In the genomic region with DNA sequence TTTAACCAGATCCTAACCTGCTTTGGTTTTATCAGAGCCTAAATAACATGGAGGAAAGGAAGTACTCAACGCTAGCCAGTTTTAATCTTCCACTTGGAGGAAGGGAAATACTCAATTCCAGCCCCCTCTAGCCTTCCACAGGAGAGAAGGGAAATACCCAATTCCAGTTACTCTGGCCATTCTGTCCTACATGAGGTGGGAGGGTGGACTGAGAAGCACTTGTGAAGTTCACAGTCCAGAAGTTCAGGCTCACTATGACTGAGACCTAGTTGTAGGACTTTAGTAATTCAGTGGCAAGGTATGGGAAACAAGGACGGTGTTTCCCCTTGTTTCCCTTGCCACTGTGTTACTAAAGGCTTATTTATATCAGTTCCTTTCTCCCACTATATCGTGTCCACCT, we compare ENCODE assay signal across 1 cellular context.
TF ChIP-seq lines count a peak whose summit lies in the region.

No MANE protein-coding gene starts in this region.

TF ChIP-seq in K562, 482 proteins besides CTCF, POLR2A, EP300 and RAD21 (continued from another document):
- TF ChIP-seq, protein P1, sequence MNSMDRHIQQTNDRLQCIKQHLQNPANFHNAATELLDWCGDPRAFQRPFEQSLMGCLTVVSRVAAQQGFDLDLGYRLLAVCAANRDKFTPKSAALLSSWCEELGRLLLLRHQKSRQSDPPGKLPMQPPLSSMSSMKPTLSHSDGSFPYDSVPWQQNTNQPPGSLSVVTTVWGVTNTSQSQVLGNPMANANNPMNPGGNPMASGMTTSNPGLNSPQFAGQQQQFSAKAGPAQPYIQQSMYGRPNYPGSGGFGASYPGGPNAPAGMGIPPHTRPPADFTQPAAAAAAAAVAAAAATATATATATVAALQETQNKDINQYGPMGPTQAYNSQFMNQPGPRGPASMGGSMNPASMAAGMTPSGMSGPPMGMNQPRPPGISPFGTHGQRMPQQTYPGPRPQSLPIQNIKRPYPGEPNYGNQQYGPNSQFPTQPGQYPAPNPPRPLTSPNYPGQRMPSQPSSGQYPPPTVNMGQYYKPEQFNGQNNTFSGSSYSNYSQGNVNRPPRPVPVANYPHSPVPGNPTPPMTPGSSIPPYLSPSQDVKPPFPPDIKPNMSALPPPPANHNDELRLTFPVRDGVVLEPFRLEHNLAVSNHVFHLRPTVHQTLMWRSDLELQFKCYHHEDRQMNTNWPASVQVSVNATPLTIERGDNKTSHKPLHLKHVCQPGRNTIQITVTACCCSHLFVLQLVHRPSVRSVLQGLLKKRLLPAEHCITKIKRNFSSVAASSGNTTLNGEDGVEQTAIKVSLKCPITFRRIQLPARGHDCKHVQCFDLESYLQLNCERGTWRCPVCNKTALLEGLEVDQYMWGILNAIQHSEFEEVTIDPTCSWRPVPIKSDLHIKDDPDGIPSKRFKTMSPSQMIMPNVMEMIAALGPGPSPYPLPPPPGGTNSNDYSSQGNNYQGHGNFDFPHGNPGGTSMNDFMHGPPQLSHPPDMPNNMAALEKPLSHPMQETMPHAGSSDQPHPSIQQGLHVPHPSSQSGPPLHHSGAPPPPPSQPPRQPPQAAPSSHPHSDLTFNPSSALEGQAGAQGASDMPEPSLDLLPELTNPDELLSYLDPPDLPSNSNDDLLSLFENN (IDR thresholded peaks at IDR 0.05; ENCODE audit: low read depth in 2 of 2, low read length in 2 of 2), result no peak
- no peak for TF ChIP-seq RCOR1 (IDR thresholded peaks at IDR 0.05; ENCODE audit: borderline replicate concordance in 1 of 2, low read depth in 2 of 2, low read length in 2 of 2)
